Comparison of ENCODE assay signal across 34 cellular contexts in the genomic region with DNA sequence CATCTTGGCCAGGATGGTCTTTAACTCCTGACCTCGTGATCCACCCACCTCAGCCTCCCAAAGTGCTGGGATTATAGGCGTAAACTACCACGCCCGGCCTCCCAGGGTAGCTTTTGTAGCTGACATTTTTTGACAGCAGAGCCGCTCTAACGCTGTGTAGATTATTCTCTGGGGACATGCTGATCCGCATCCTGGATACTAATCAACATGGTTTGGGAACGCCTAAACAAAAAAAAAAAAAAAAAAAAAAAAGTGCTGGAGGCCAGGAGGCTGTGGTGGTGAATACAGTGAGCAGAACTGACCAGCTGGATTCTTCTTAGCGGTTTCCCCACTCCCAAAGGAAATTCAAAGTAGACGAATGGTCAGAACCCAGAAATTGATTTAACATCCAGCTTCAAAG. TPM values are rescaled to one million over a fixed set of nuclear protein-coding genes. Genes with fewer than 3 reads are reported as not detected.
"Had no signal": no experiment of that assay in that cellular context is flagged by ENCODE, and none has a peak within 500 bp of the region (broad histone marks: within the 10 kb centered on the region; RNA-seq: fewer than 3 reads in every experiment).

No MANE protein-coding gene starts in this region.

- H3K9me3 Mint-ChIP-seq: mesothelial cell of epicardium; naive B cell; nephron; neural crest cell; stimulated activated memory B cell treated with anti-CD40 and anti-IgM and Interleukin-4, amounts not matched to agents 10 μg/mL and 1 μg/mL and 100 μg/mL, for 72 hours; stimulated activated naive CD8-positive, alpha-beta T cell treated with anti-CD3 and anti-CD28 coated beads, Interleukin-15, amount 100 ng/mL, for 72 hours; type B pancreatic cell had no signal

- H3K9me3 ChIP-seq: heart left ventricle, neutrophil, psoas muscle, right lobe of liver, tibial nerve, uterus had no signal

- H3K36me3 ChIP-seq: uterus had no signal

- H3K27ac ChIP-seq: hepatocyte, neutrophil, parathyroid adenoma, psoas muscle, right lobe of liver, tibial nerve, uterus had no signal

- H3K27me3 ChIP-seq: heart left ventricle, hepatocyte, neutrophil, right lobe of liver, tibial nerve, uterus had no signal

- H3K27ac Mint-ChIP-seq: mesothelial cell of epicardium; naive B cell; nephron; stimulated activated memory B cell treated with anti-CD40 and anti-IgM and Interleukin-4, amounts not matched to agents 10 μg/mL and 1 μg/mL and 100 μg/mL, for 72 hours; type B pancreatic cell had no signal

- H3K4me3 Mint-ChIP-seq: mesothelial cell of epicardium; nephron; neural crest cell; stimulated activated memory B cell treated with anti-CD40 and anti-IgM and Interleukin-4, amounts not matched to agents 10 μg/mL and 1 μg/mL and 100 μg/mL, for 72 hours; stimulated activated naive CD8-positive, alpha-beta T cell treated with anti-CD3 and anti-CD28 coated beads, Interleukin-15, amount 100 ng/mL, for 72 hours; type B pancreatic cell had no signal

- H3K36me3 Mint-ChIP-seq: naive B cell, type B pancreatic cell had no signal

- H3K4me3 ChIP-seq: heart left ventricle, hepatocyte, lung, psoas muscle, right lobe of liver, smooth muscle cell, tibial nerve, uterus had no signal

- DNase-seq: heart left ventricle; islet precursor cell; mesendoderm; naive B cell; occipital lobe; psoas muscle; right lobe of liver; stimulated activated CD4-positive, alpha-beta T cell treated with anti-CD3 and anti-CD28 coated beads, Interleukin-1b, Interleukin-23, amount 100 ng/mL, for 48 hours; stimulated activated CD4-positive, alpha-beta T cell treated with anti-CD3 and anti-CD28 coated beads, Interleukin-2, amount 100 ng/mL, for 48 hours; stimulated activated CD4-positive, alpha-beta T cell treated with anti-CD3 and anti-CD28 coated beads, Interleukin-4, amount 100 ng/mL, for 4 hours; stimulated activated CD8-positive, alpha-beta memory T cell treated with anti-CD3 and anti-CD28 coated beads, Interleukin-4, amount 100 ng/mL, for 48 hours; stimulated activated naive CD4-positive, alpha-beta T cell treated with Interleukin-2 at 50 U/mL for 16 hours; stimulated activated naive CD8-positive, alpha-beta T cell treated with anti-CD3 and anti-CD28 coated beads, Interleukin-15, amount 100 ng/mL, for 72 hours; substantia nigra; uterus had no signal

- H3K27me3 Mint-ChIP-seq: naive B cell; stimulated activated memory B cell treated with anti-CD40 and anti-IgM and Interleukin-4, amounts not matched to agents 10 μg/mL and 1 μg/mL and 100 μg/mL, for 72 hours; stimulated activated naive CD8-positive, alpha-beta T cell treated with anti-CD3 and anti-CD28 coated beads, Interleukin-15, amount 100 ng/mL, for 72 hours; type B pancreatic cell had no signal

- ATAC-seq: left lobe of liver; psoas muscle; right lobe of liver; stimulated activated memory B cell treated with anti-CD40 and anti-IgM and Interleukin-4, amounts not matched to agents 10 μg/mL and 1 μg/mL and 100 μg/mL, for 72 hours; stimulated activated naive CD8-positive, alpha-beta T cell treated with anti-CD3 and anti-CD28 coated beads, Interleukin-15, amount 100 ng/mL, for 72 hours had no signal

RNA-seq across cellular contexts. Expression of a gene that starts 5.6 kb away (rescaled TPM):
- total RNA-seq: heart left ventricle, hepatocyte, kidney epithelial cell, left lobe of liver, lower leg skin, mesothelial cell of epicardium, mononuclear cell, neural crest cell, occipital lobe, osteocyte, posterior vena cava, psoas muscle, right lobe of liver, skeletal muscle tissue, smooth muscle cell, tibial nerve, ureter, uterus had no signal
- polyA plus RNA-seq: heart left ventricle, hepatocyte, psoas muscle, smooth muscle cell had no signal
